In the genomic region with DNA sequence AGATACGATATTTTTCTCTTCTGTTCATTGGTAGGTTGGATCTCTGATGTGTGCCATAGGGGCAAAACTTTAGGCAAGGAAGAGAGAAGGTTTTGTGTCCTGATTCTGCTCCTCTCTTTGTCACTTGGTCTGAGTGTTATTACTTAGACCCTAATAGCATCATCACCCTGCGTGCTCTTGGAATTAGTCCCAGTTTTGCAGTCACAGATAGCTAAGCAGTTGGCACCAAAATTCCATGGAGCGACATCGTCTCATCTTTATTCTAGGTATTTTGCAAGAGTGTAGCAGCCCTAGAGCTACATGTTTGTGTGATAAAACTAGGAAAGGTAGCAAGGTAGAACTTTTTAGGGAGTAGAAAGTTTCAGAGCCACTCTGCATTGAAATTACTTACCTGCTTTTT, we compare ENCODE assay signal across 23 cellular contexts. TPM values are rescaled to one million over a fixed set of nuclear protein-coding genes. Genes with fewer than 3 reads are reported as not detected.
A peak's percentile ranks its signal among the peaks of the same experiment; 100 is the strongest.
DNase-seq lines count a peak whose midpoint lies in the region; ATAC-seq and TF ChIP-seq lines count a peak whose summit lies in the region.
"Had no signal": no experiment of that assay in that cellular context is flagged by ENCODE, and none has a peak within 500 bp of the region (broad histone marks: within the 10 kb centered on the region; RNA-seq: fewer than 3 reads in every experiment).

No MANE protein-coding gene starts in this region.

- no peak overlapping the region for H3K56ac ChIP-seq in H9 (ENCODE audit: insufficient read length, low read depth, low read length)

- H2BK15ac ChIP-seq in H9 (ENCODE audit: low read depth, low read length), result no peak overlapping the region

- no peak for TF ChIP-seq CTCF in H9 (conservative IDR thresholded peaks at IDR 0.05)
- TF ChIP-seq CTCF in adrenal gland (IDR thresholded peaks at IDR 0.05), result no peak

- no peak overlapping the region for H4K8ac ChIP-seq in H9 (replicated peaks; ENCODE audit: insufficient read length, low read depth, low read length)

- no peak overlapping the region for H2BK120ac ChIP-seq in H9 (ENCODE audit: low read depth, low read length, poor library complexity, severe bottlenecking)

- H3K9me3 ChIP-seq in H9 (ENCODE audit: control insufficient read depth, low read depth, low read length) (no peaks in the 10 kb centered on the region), adrenal gland (replicated peaks in 1 of 3) (no peaks in the 10 kb centered on the region), right cardiac atrium (ENCODE audit: control insufficient read depth, low read length) (no peaks in the 10 kb centered on the region)
- H3K9me3 ChIP-seq: pancreas, upper lobe of right lung had no signal

- no peaks in the 10 kb centered on the region for H3K27me3 ChIP-seq in H9 (ENCODE audit: insufficient read depth, low read length)
- no peaks in the 10 kb centered on the region for H3K27me3 ChIP-seq in adrenal gland
- no peaks in the 10 kb centered on the region for H3K27me3 ChIP-seq in right cardiac atrium (ENCODE audit: control insufficient read depth, insufficient read depth)
- H3K27me3 ChIP-seq: pancreas, upper lobe of right lung had no signal

- H3T11ph ChIP-seq in H9 (ENCODE audit: low read length), result no peak overlapping the region

- H3K36me3 Mint-ChIP-seq in H9 (ENCODE audit: insufficient read depth in 1 of 3, low read depth in 3 of 3), result peaks cover 13 to 48% (median 33%) of the 10 kb centered on the region in 3 experiments; a peak in 6 of 7 replicates

- H4K5ac ChIP-seq in H9 (ENCODE audit: insufficient read length, low read depth, low read length), result no peak overlapping the region

- no peak overlapping the region; a peak in 1 of 5 replicates for H3K4me3 Mint-ChIP-seq in H9
- H3K4me3 Mint-ChIP-seq: activated naive CD4-positive, alpha-beta T cell treated with anti-CD3 and anti-CD28 coated beads, Interleukin-2, amount 10 ng/mL, durations not matched to agents 7 days and 5 days had no signal

- H3K9ac ChIP-seq in H9 (ENCODE audit: extremely low read depth, insufficient read length, low read length), result no peak overlapping the region

- H3K4me3 ChIP-seq in adrenal gland (no peak overlapping the region), right cardiac atrium (ENCODE audit: low read length) (no peak overlapping the region)
- H3K4me3 ChIP-seq: pancreas, smooth muscle cell, upper lobe of right lung had no signal

- H2BK20ac ChIP-seq in H9 (ENCODE audit: low read depth, low read length, poor library complexity, severe bottlenecking), result no peak overlapping the region

- peak; percentile 41 for DNase-seq in A172 (ENCODE audit: low spot score)
- no peak for DNase-seq in H9
- DNase-seq in adrenal gland, result peak in 6 of 7 donors; percentile 54 to 80 (median 69)
- no peak for DNase-seq in right cardiac atrium
- no peak for DNase-seq in NCI-H774 (lab: John Stamatoyannopoulos, UW)
- no peak for DNase-seq in ureter (ENCODE audit: low spot score)
- DNase-seq in anterior cingulate cortex (lab: John Stamatoyannopoulos, UW), result no peak
- DNase-seq: activated CD4-positive, alpha-beta T cell treated with anti-CD3 and anti-CD28 coated beads for 4 hours; activated naive CD4-positive, alpha-beta T cell treated with anti-CD3 and anti-CD28 coated beads, Interleukin-2, amount 10 ng/mL, durations not matched to agents 7 days and 5 days; effector CD8-positive, alpha-beta T cell; GDM1; hypothalamus; Kasumi-1; NCI-H1436 treated with DMSO at 0.1 percent for 48 hours; NCI-H345; pancreas; stimulated activated naive CD4-positive, alpha-beta T cell treated with Interleukin-2 at 50 U/mL for 16 hours; T-helper 9 cell; upper lobe of right lung had no signal

- H3K23ac ChIP-seq in H9 (ENCODE audit: insufficient read length, low read depth, low read length), result no peak overlapping the region

- ATAC-seq in right cardiac atrium (peak; percentile 41 to 50), HG03342 (IDR thresholded peaks at IDR 0.05; ENCODE audit: unreplicated experiment) (no peak)
- ATAC-seq: pancreas, upper lobe of right lung had no signal

- H2AK5ac ChIP-seq in H9 (ENCODE audit: insufficient read length, low read length), result no peak overlapping the region

- H3K4ac ChIP-seq in H9 (ENCODE audit: low read depth, low read length), result no peak overlapping the region

- no peak overlapping the region for H2AFZ ChIP-seq in H9 (ENCODE audit: low read length)

- intact Hi-C loops in adrenal gland (cut with DNase I) (no loop called here), right cardiac atrium (cut with DNase I) (no loop called here)

- peaks cover 0 to 30% of the 10 kb centered on the region in 2 donors for H3K36me3 ChIP-seq in adrenal gland (replicated peaks in 1 of 2)

- peaks cover 6% of the 10 kb centered on the region; the same call in 1 of the 2 replicates for H3K79me2 ChIP-seq in H9 (ENCODE audit: insufficient read depth, low read length)

- no peaks in the 10 kb centered on the region for H3K27me3 Mint-ChIP-seq in H9 (ENCODE audit: low read depth)
- H3K27me3 Mint-ChIP-seq: activated naive CD4-positive, alpha-beta T cell treated with anti-CD3 and anti-CD28 coated beads, Interleukin-2, amount 10 ng/mL, durations not matched to agents 7 days and 5 days had no signal

- H3K4me2 ChIP-seq in H9 (ENCODE audit: insufficient read depth, insufficient read length, low read length), result no peak overlapping the region
- H3K4me2 ChIP-seq: smooth muscle cell had no signal

- no peak overlapping the region for H3K14ac ChIP-seq in H9 (ENCODE audit: insufficient read depth, low read length)

- peaks cover 7% of the 10 kb centered on the region for H3K79me1 ChIP-seq in H9 (ENCODE audit: insufficient read depth, low read depth, low read length, poor library complexity, severe bottlenecking)

- H3K4me1 Mint-ChIP-seq in H9, result peaks cover 23 to 24% of the 10 kb centered on the region in 2 experiments

- no peak overlapping the region for H2BK12ac ChIP-seq in H9 (ENCODE audit: insufficient read length, low read depth, low read length)

- H4K20me1 ChIP-seq in H9 (ENCODE audit: control insufficient read depth, insufficient read depth, insufficient read length), result no peaks in the 10 kb centered on the region

- peak overlapping the region; percentile 14 to 67 (median 28); a peak in 4 of 7 replicates for H3K27ac Mint-ChIP-seq in H9

- H2BK5ac ChIP-seq in H9 (ENCODE audit: insufficient read length, low read length), result no peak overlapping the region

- H3K18ac ChIP-seq in H9 (ENCODE audit: insufficient read length, low read depth, low read length), result no peak overlapping the region

- no peak for TF ChIP-seq POLR2A in adrenal gland (IDR thresholded peaks at IDR 0.05)

- H3K9me3 Mint-ChIP-seq in H9, result no peaks in the 10 kb centered on the region
- H3K9me3 Mint-ChIP-seq: activated naive CD4-positive, alpha-beta T cell treated with anti-CD3 and anti-CD28 coated beads, Interleukin-2, amount 10 ng/mL, durations not matched to agents 7 days and 5 days had no signal

- no peak overlapping the region for H4K91ac ChIP-seq in H9 (ENCODE audit: insufficient read length, low read depth, low read length)

- no peak overlapping the region for H3K27ac ChIP-seq in H9 (ENCODE audit: insufficient read length, low read depth, low read length)
- peak overlapping the region in 2 of 5 donors; percentile 6 to 11 for H3K27ac ChIP-seq in adrenal gland
- H3K27ac ChIP-seq in right cardiac atrium (ENCODE audit: low read length), result no peak overlapping the region
- H3K27ac ChIP-seq: pancreas, upper lobe of right lung had no signal

- H3K4me1 ChIP-seq in H9 (ENCODE audit: insufficient read depth, low read length) (peaks cover 2% of the 10 kb centered on the region; the same call in 1 of the 2 replicates), adrenal gland (replicated peaks in 1 of 2) (peaks cover 0 to 13% of the 10 kb centered on the region in 2 donors), right cardiac atrium (ENCODE audit: control insufficient read depth, insufficient read depth, low read length) (no peaks in the 10 kb centered on the region)
- H3K4me1 ChIP-seq: upper lobe of right lung had no signal

- no CpG with 5 or more reads among the region's 4 CpGs for WGBS in H9 (ENCODE audit: extremely low coverage, insufficient read length, low lambda C conversion rate)
- WGBS in adrenal gland, 4 donors, result 42 to 57% (median 55%) methylated on average over 4 of the region's 4 CpGs
- WGBS in right cardiac atrium, result 65% methylated on average over 4 of the region's 4 CpGs

- H3K23me2 ChIP-seq in H9 (ENCODE audit: insufficient read length, low read depth, low read length, poor library complexity, severe bottlenecking), result no peaks in the 10 kb centered on the region

RNA-seq across cellular contexts. Expression of a gene that starts 23.8 kb away (rescaled TPM):
- total RNA-seq in A172 (2014; rRNA removed; shearing (Covaris generic)), result 87.5 and 102 TPM in 2 replicates
- total RNA-seq in H9 (2021) (94.6 and 101 TPM in 2 replicates), adrenal gland (10 to 100 TPM; 28.8 to 61.7 (median 47.0) TPM), right cardiac atrium (10 to 100 TPM; 33.7 to 50.7 (median 38.2) TPM), ureter (55.9 TPM)
- polyA plus RNA-seq in adrenal gland (10 to 100 TPM; 31.2 to 46.1 (median 43.7) TPM), right cardiac atrium (20.4 TPM)

RNA-seq across cellular contexts. Expression of a gene that starts 32.1 kb away (rescaled TPM):
- total RNA-seq in A172 (2014; rRNA removed; shearing (Covaris generic)), result 163 and 207 TPM in 2 replicates
- 90.3 and 91.4 TPM in 2 replicates for total RNA-seq in H9 (2021)
- 10 to 100 TPM; 30.0 to 57.1 (median 38.5) TPM for total RNA-seq in adrenal gland
- 10 to 100 TPM; 33.1 to 54.4 (median 41.3) TPM for polyA plus RNA-seq in adrenal gland
- 10 to 100 TPM; 40.0 to 52.3 (median 41.7) TPM for total RNA-seq in right cardiac atrium
- polyA plus RNA-seq in right cardiac atrium, result 37.3 TPM
- 52.1 TPM for total RNA-seq in ureter

RNA-seq across cellular contexts. Expression of a gene that starts 32.4 kb away (rescaled TPM):
- 568 and 570 TPM in 2 replicates for total RNA-seq in A172 (2014; rRNA removed; shearing (Covaris generic))
- total RNA-seq in H9 (2021) (205 and 207 TPM in 2 replicates), adrenal gland (100 to 1,000 TPM in 7 of 8 donors, 10 to 100 TPM in 1; 99.5 to 175 (median 139) TPM), right cardiac atrium (100 to 1,000 TPM; 134 to 163 (median 144) TPM), ureter (120 TPM)
- polyA plus RNA-seq in adrenal gland (100 to 1,000 TPM; 200 to 323 (median 250) TPM), right cardiac atrium (152 TPM)

RNA-seq across cellular contexts. Expression of a gene that starts 46.3 kb away (rescaled TPM):
- total RNA-seq in A172 (2014; rRNA removed; shearing (Covaris generic)), result 0.17 and 0.57 TPM in 2 replicates
- total RNA-seq in H9 (2021) (0.42 and 1.6 TPM in 2 replicates), adrenal gland (1 to 10 TPM in 1 of 8 donors, under 1 TPM in 1, not detected in 6; 0.60 to 1.2 TPM), right cardiac atrium (not detected), ureter (2.0 TPM)
- polyA plus RNA-seq in adrenal gland (under 1 TPM in 2 of 3 donors, not detected in 1; 0.84 to 0.88 TPM), right cardiac atrium (0.20 TPM)
- total RNA-seq: bronchial epithelial cell, smooth muscle cell, upper lobe of right lung had no signal
- polyA plus RNA-seq: AG04450, pancreas had no signal

RNA-seq across cellular contexts. Expression of a gene that starts 56.2 kb away (rescaled TPM):
- 105 and 107 TPM in 2 replicates for total RNA-seq in A172 (2014; rRNA removed; shearing (Covaris generic))
- total RNA-seq in H9 (2021) (54.1 and 60.5 TPM in 2 replicates), adrenal gland (10 to 100 TPM; 16.4 to 43.2 (median 32.9) TPM), right cardiac atrium (10 to 100 TPM; 18.3 to 25.6 (median 21.5) TPM), ureter (24.2 TPM)
- polyA plus RNA-seq in adrenal gland (10 to 100 TPM; 47.2 to 89.0 (median 83.2) TPM), right cardiac atrium (23.7 TPM)

Comparison
In these comparisons a context has a peak if more than half of its experiments do, and no peak if none do; other contexts are left out.
1. DNase-seq: peak in A172 (single experiment) and adrenal gland (6 of 7); none in H9 (single experiment), right cardiac atrium (0 of 3), NCI-H774 (single experiment), ureter (single experiment) and anterior cingulate cortex (0 of 58).